In the genomic region with DNA sequence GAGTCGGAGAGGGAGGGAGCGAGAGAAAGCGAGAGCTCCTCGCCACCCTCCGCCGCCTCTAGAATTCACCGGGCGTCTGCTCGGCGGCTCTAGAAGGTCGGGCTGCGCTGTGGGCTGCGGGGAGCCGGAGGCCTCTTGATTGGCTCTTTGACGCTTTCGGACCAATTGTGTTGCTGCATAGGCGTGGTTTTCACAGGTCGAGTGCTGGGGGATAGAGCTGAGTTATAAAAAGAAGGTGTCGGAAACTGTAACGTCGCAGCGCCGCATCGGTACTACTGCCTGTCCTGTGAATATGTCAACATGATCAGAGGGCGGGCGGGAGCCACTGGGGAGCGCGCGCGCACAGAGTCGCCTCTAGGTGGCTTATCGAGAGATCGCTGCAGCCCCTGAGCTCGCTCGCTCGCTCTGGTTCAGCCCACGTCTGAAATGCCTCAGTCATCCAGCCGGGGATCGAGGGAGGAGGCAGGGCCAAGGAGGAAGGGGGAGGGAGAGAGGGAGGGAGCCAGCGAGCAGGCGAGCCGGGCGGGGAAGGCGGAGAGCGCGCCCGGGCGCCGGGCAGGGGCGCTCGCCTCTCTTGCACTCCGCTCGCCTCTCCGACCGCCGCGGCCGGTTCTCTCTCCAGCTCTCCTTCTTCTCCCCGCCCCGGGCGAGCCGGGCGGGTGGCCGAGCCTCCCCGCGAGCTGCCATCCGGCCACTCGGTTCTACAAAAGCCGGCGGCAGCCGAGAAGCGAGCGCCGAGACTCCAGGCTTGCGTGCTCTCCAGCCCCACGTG, we compare ENCODE assay signal across 8 cellular contexts. TPM values are rescaled to one million over a fixed set of nuclear protein-coding genes. Genes with fewer than 3 reads are reported as not detected.
A peak's percentile ranks its signal among the peaks of the same experiment; 100 is the strongest.
DNase-seq lines count a peak whose midpoint lies in the region; ATAC-seq and TF ChIP-seq lines count a peak whose summit lies in the region.

Gene TBX3, minus strand, starts transcription at position 78 of the 772 bp plus-strand sequence. CDS start 975 bp downstream, outside the sequence.

- TF ChIP-seq EP300 in esophagus muscularis mucosa (IDR thresholded peaks at IDR 0.05) = no peak

- ATAC-seq in mucosa of descending colon (peak; percentile 88), HG02610 (IDR thresholded peaks at IDR 0.05; ENCODE audit: unreplicated experiment) (no peak)

- TF ChIP-seq CTCF in esophagus muscularis mucosa (IDR thresholded peaks at IDR 0.05) (peak; percentile 39 to 58 (median 47)), mucosa of descending colon (IDR thresholded peaks at IDR 0.05) (peak; percentile 52)

- peak within 1 kb of the TSS; percentile 44 for H3K27ac Mint-ChIP-seq in activated T-cell treated with anti-CD3 and anti-CD28 coated beads, Interleukin-2, amount 50 U/mL, for 24 hours

- peaks cover 0 to 50% (median 36%) of the 10 kb centered on the region in 4 donors for H3K4me1 ChIP-seq in esophagus muscularis mucosa
- H3K4me1 ChIP-seq in mucosa of descending colon (ENCODE audit: low read depth) = peaks cover 7% of the 10 kb centered on the region

- intact Hi-C loops in esophagus muscularis mucosa (cut with DNase I) = no loop called here
- intact Hi-C loops in mucosa of descending colon (cut with DNase I, micrococcal nuclease) = no loop called here

- H3K36me3 ChIP-seq in H7 (replicated peaks; ENCODE audit: control insufficient read depth, insufficient read depth, low read length) (no peaks in the 10 kb centered on the region), esophagus muscularis mucosa (peaks cover 0 to 13% (median 1%) of the 10 kb centered on the region in 4 donors), mucosa of descending colon (ENCODE audit: low read depth) (no peaks in the 10 kb centered on the region)

- H3K9me3 ChIP-seq in esophagus muscularis mucosa (no peaks in the 10 kb centered on the region), mucosa of descending colon (no peaks in the 10 kb centered on the region)

- H3K27me3 Mint-ChIP-seq in activated T-cell treated with anti-CD3 and anti-CD28 coated beads, Interleukin-2, amount 50 U/mL, for 24 hours = peaks cover 96% of the 10 kb centered on the region

- H3K27me3 ChIP-seq in H7 (ENCODE audit: control insufficient read depth, insufficient read depth, low read length) (peaks cover 91% of the 10 kb centered on the region), esophagus muscularis mucosa (peaks cover 0 to 41% (median 24%) of the 10 kb centered on the region in 4 donors)

- WGBS in esophagus muscularis mucosa = under 1% methylated on average over 32 of the region's 76 CpGs

- peak; percentile 75 for TF ChIP-seq POLR2A in esophagus muscularis mucosa (IDR thresholded peaks at IDR 0.05; ENCODE audit: low read depth)

- DNase-seq in ACHN = peak; percentile 94
- DNase-seq in H7 = peak; percentile 94
- DNase-seq in NCI-H526 (lab: John Stamatoyannopoulos, UW) = peak; percentile 99
- DNase-seq in activated T-cell treated with anti-CD3 and anti-CD28 coated beads, Interleukin-2, amount 50 U/mL, for 24 hours = peak; percentile 54
- DNase-seq in esophagus muscularis mucosa (ENCODE audit: extremely low spot score) = peak; percentile 96
- peak; percentile 92 to 96 (median 94) for DNase-seq in mucosa of descending colon
- DNase-seq in stimulated activated CD8-positive, alpha-beta memory T cell treated with anti-CD3 and anti-CD28 coated beads, Interleukin-7, amount 100 ng/mL, for 48 hours (ENCODE audit: extremely low read depth in 1 of 2, low read depth in 1 of 2) = peak; percentile 39 to 52

- peak within 1 kb of the TSS; percentile 71 for H3K4me3 Mint-ChIP-seq in activated T-cell treated with anti-CD3 and anti-CD28 coated beads, Interleukin-2, amount 50 U/mL, for 24 hours

- H3K27ac ChIP-seq in esophagus muscularis mucosa (replicated peaks in 1 of 4) = peak within 1 kb of the TSS; percentile 87 to 92 (median 90)

- peaks cover 38% of the 10 kb centered on the region for H3K4me1 Mint-ChIP-seq in activated T-cell treated with anti-CD3 and anti-CD28 coated beads, Interleukin-2, amount 50 U/mL, for 24 hours (ENCODE audit: low read depth)

- peak within 1 kb of the TSS; percentile 42 for H3K4me3 ChIP-seq in H7 (ENCODE audit: insufficient read depth, low read depth, low read length)
- peak within 1 kb of the TSS; percentile 69 to 81 (median 72) for H3K4me3 ChIP-seq in esophagus muscularis mucosa
- peak within 1 kb of the TSS; percentile 44 for H3K4me3 ChIP-seq in mucosa of descending colon

- in situ Hi-C loops in ACHN (cut with HindIII; ENCODE audit: low pct_ligation_motif_present, low pct_unique_long_range_greater_than_20kb, low sequenced_read_pairs) = no loop called here

- H3K9me3 Mint-ChIP-seq in activated T-cell treated with anti-CD3 and anti-CD28 coated beads, Interleukin-2, amount 50 U/mL, for 24 hours = peaks cover 3% of the 10 kb centered on the region

- no peaks in the 10 kb centered on the region for H3K36me3 Mint-ChIP-seq in activated T-cell treated with anti-CD3 and anti-CD28 coated beads, Interleukin-2, amount 50 U/mL, for 24 hours (ENCODE audit: low read depth)

RNA-seq across cellular contexts. Expression of gene TBX3, which starts in this region (rescaled TPM):
- total RNA-seq in H7 (2014; rRNA removed; shearing (Covaris generic)) = 0.30 and 0.94 TPM in 2 replicates
- 10 to 100 TPM in 1 of 4 donors, 1 to 10 TPM in 3; 5.3 to 10.4 (median 8.6) TPM for total RNA-seq in esophagus muscularis mucosa
- 10 to 100 TPM in 2 of 3 donors, 1 to 10 TPM in 1; 8.1 to 13.9 (median 10.8) TPM for total RNA-seq in mucosa of descending colon

Comparison
In these comparisons a context has a peak if more than half of its experiments do, and no peak if none do; other contexts are left out.
1. Peak in DNase-seq and H3K4me3 ChIP-seq in H7; RNA of the gene not detected or under 1 TPM.
2. DNase-seq: peak in every context shown above with its lines; median percentile 99 in NCI-H526; 96 in esophagus muscularis mucosa; 94 in ACHN; 94 in H7; 94 in mucosa of descending colon; 54 in activated T-cell treated with anti-CD3 and anti-CD28 coated beads, Interleukin-2, amount 50 U/mL, for 24 hours; 46 in stimulated activated CD8-positive, alpha-beta memory T cell treated with anti-CD3 and anti-CD28 coated beads, Interleukin-7, amount 100 ng/mL, for 48 hours.